Comparison of ENCODE assay signal across 7 cellular contexts in genomic region chr17:4950075-4950756, GRCh38. TPM values are rescaled to one million over a fixed set of nuclear protein-coding genes. Genes with fewer than 3 reads are reported as not detected.
A peak's percentile ranks its signal among the peaks of the same experiment; 100 is the strongest.
DNase-seq lines count a peak whose midpoint lies in the region; ATAC-seq and TF ChIP-seq lines count a peak whose summit lies in the region.

No MANE protein-coding gene starts in this region.

- POLR2A ChIA-PET in WTC11 (lab: Charles Lee): interaction anchor here (0.6 to 2.5 kb wide), 6 partner anchors 10 to 181 kb away, joined by 3 to 18 read pairs (median 6); partner anchors contain the start of genes C17orf107, RNF167, SLC25A11 and SPAG7

- H3K27ac Mint-ChIP-seq in WTC11 (peak overlapping the region; percentile 96), natural killer cell (peak overlapping the region; percentile 87 to 93)

- H3K4me1 Mint-ChIP-seq in WTC11 (peaks cover 44% of the 10 kb centered on the region), natural killer cell (peaks cover 32 to 39% of the 10 kb centered on the region in 2 donors)

- ATAC-seq in GM18505 (IDR thresholded peaks at IDR 0.05; ENCODE audit: unreplicated experiment) (peak; percentile 3), HG03442 (IDR thresholded peaks at IDR 0.05; ENCODE audit: unreplicated experiment) (peak; percentile 3), WTC11 (peak; percentile 7), natural killer cell (peak; percentile 13 to 21 (median 17))

- TF ChIP-seq POLR2A in GM18505 (IDR thresholded peaks at IDR 0.05; ENCODE audit: borderline replicate concordance, extremely low read depth, insufficient read depth, insufficient read length) (peak; percentile 41), erythroblast (IDR thresholded peaks at IDR 0.05; ENCODE audit: low read length) (peak; percentile 73)

- H3K4me3 Mint-ChIP-seq in WTC11: peak overlapping the region; percentile 85
- H3K4me3 Mint-ChIP-seq in natural killer cell: peak overlapping the region; percentile 87

- H3K27me3 Mint-ChIP-seq in WTC11 (ENCODE audit: low read depth) (no peaks in the 10 kb centered on the region), natural killer cell (ENCODE audit: low read depth in 2 of 2) (peaks cover 0 to 2% of the 10 kb centered on the region in 2 donors)

- H3K9me3 Mint-ChIP-seq in WTC11 (no peaks in the 10 kb centered on the region), natural killer cell (no peaks in the 10 kb centered on the region)

- TF ChIP-seq CTCF in WTC11 (IDR thresholded peaks at IDR 0.05): no peak
- TF ChIP-seq CTCF in natural killer cell (IDR thresholded peaks at IDR 0.05): no peak

- intact Hi-C loops in natural killer cell (cut with micrococcal nuclease): no loop called here

- CTCF ChIA-PET in WTC11 (lab: Charles Lee): interaction anchor here (1.0 to 5.4 kb wide), 5 partner anchors 10 to 41 kb away, joined by 3 to 27 read pairs (median 12); partner anchors contain the start of genes RNF167, SLC25A11 and SPAG7

- H3K36me3 Mint-ChIP-seq in WTC11 (peaks cover 17% of the 10 kb centered on the region), natural killer cell (peaks cover 12% of the 10 kb centered on the region)

- DNase-seq in WTC11 (ENCODE audit: low spot score) (peak; percentile 58), erythroblast (lab: John Stamatoyannopoulos, UW) (peak; percentile 83 to 84), natural killer cell (no peak), NCI-H2196 treated with DMSO at 0.1 percent for 48 hours (lab: John Stamatoyannopoulos, UW; ENCODE audit: unreplicated experiment) (no peak), NCI-H748 (lab: John Stamatoyannopoulos, UW; ENCODE audit: unreplicated experiment) (no peak)

TF ChIP-seq in WTC11, 78 proteins besides CTCF, POLR2A, EP300 and RAD21:
- 0 out of 2 replicates have a peak, but pooled peaks have one; percentile 5 for TF ChIP-seq FOXK1 (CRISPR knock-in tag; IDR thresholded peaks at IDR 0.05)
- TF ChIP-seq ARID4B (CRISPR knock-in tag; IDR thresholded peaks at IDR 0.05; ENCODE audit: borderline replicate concordance): 0 out of 2 replicates have a peak, but pooled peaks have one; percentile 17
- 0 out of 2 replicates have a peak, but pooled peaks have one; percentile 9 for TF ChIP-seq ZNF281 (CRISPR knock-in tag; IDR thresholded peaks at IDR 0.05)
- TF ChIP-seq USF2 (CRISPR knock-in tag; IDR thresholded peaks at IDR 0.05): no peak
- 0 out of 2 replicates have a peak, but pooled peaks have one; percentile 19 for TF ChIP-seq TEAD1 (CRISPR knock-in tag; IDR thresholded peaks at IDR 0.05)
- TF ChIP-seq FOXP1 (CRISPR knock-in tag; IDR thresholded peaks at IDR 0.05; ENCODE audit: borderline replicate concordance): 0 out of 2 replicates have a peak, but pooled peaks have one; percentile 4

RNA-seq across cellular contexts. Expression of gene ENO3, which starts 0.7 kb away (rescaled TPM):
- total RNA-seq in WTC11 (2021): 30.9 to 40.3 TPM (median 37.7 TPM) in 3 replicates
- 10 to 100 TPM; 26.1 to 28.4 (median 26.6) TPM for total RNA-seq in natural killer cell

RNA-seq across cellular contexts. Expression of gene PFN1, which starts 1.9 kb away (rescaled TPM):
- total RNA-seq in WTC11 (2021): 1,289 to 1,315 TPM (median 1,307 TPM) in 3 replicates
- 1,000 to 10,000 TPM; 1,278 to 1,379 (median 1,308) TPM for total RNA-seq in natural killer cell

RNA-seq across cellular contexts. Expression of gene RNF167, which starts 10.1 kb away (rescaled TPM):
- total RNA-seq in WTC11 (2021) (121 to 143 TPM (median 122 TPM) in 3 replicates), natural killer cell (100 to 1,000 TPM; 149 to 189 (median 177) TPM)

RNA-seq across cellular contexts. Expression of gene SLC25A11, which starts 10.4 kb away (rescaled TPM):
- total RNA-seq in WTC11 (2021) (73.7 to 83.3 TPM (median 76.8 TPM) in 3 replicates), natural killer cell (10 to 100 TPM; 34.7 to 47.5 (median 42.5) TPM)

RNA-seq across cellular contexts. Expression of gene SPAG7, which starts 17.4 kb away (rescaled TPM):
- total RNA-seq in WTC11 (2021): 97.3 to 103 TPM (median 101 TPM) in 3 replicates
- 10 to 100 TPM; 45.7 to 60.2 (median 59.6) TPM for total RNA-seq in natural killer cell

Comparison
In these comparisons a context has a peak if more than half of its experiments do, and no peak if none do; other contexts are left out.
1. DNase-seq: peak in WTC11 (single experiment) and erythroblast (2 of 2); none in natural killer cell (single experiment), NCI-H2196 treated with DMSO at 0.1 percent for 48 hours (single experiment) and NCI-H748 (single experiment).
2. Peak in every context shown above with its lines, with median percentiles within 50 percentile points of each other: ATAC-seq.